ENCODE assay signal across 21 cellular contexts in genomic region chr4:113094327-113094726, GRCh38. TPM values are rescaled to one million over a fixed set of nuclear protein-coding genes. Genes with fewer than 3 reads are reported as not detected.
DNase-seq lines count a peak whose midpoint lies in the region; ATAC-seq, FAIRE-seq and TF ChIP-seq lines count a peak whose summit lies in the region.
"Had no signal": no experiment of that assay in that cellular context is flagged by ENCODE, and none has a peak within 500 bp of the region (broad histone marks: within the 10 kb centered on the region; RNA-seq: fewer than 3 reads in every experiment).

No MANE protein-coding gene starts in this region.

- H3K36me3 ChIP-seq in HepG2 (replicated peaks in 1 of 2; ENCODE audit: control insufficient read depth in 1 of 2, insufficient read depth in 2 of 2, low read length in 2 of 2) = no peaks in the 10 kb centered on the region
- H3K36me3 ChIP-seq in right lobe of liver = no peaks in the 10 kb centered on the region
- H3K36me3 ChIP-seq: BLaER1 treated with 17β-estradiol and CSF1 and Interleukin-3, amounts not matched to agents 10 nM and 100 nM had no signal

- TF ChIP-seq CTCF in HepG2 (CRISPR knock-in tag; IDR thresholded peaks at IDR 0.05) (no peak), right lobe of liver (IDR thresholded peaks at IDR 0.05) (no peak)

- H2AFZ ChIP-seq in HepG2 (ENCODE audit: low read length) = no peak overlapping the region
- H2AFZ ChIP-seq: GM23338 had no signal

- no peak overlapping the region for H3K27ac Mint-ChIP-seq in activated T-cell treated with anti-CD3 and anti-CD28 coated beads, Interleukin-2, amount 50 U/mL, for 72 hours
- H3K27ac Mint-ChIP-seq: CD4-positive, alpha-beta T cell; GM23338; T-helper 1 cell treated with Interleukin-12 subunit alpha and Interleukin-12 subunit beta and Interleukin-4 antibody, amounts not matched to agents 30 μg/mL and 1 μg/mL, for 36 hours had no signal

- H3K4me1 ChIP-seq in HepG2 (ENCODE audit: insufficient read depth, low read length) (no peaks in the 10 kb centered on the region), right lobe of liver (no peaks in the 10 kb centered on the region)
- H3K4me1 ChIP-seq: BLaER1 treated with 17β-estradiol and CSF1 and Interleukin-3, amounts not matched to agents 10 nM and 100 nM had no signal

- TF ChIP-seq RAD21 in HepG2 (CRISPR knock-in tag; IDR thresholded peaks at IDR 0.05) = no peak

- POLR2A ChIA-PET in HepG2 (lab: Yijun Ruan, JAX) = no interaction called here

- H3K9ac ChIP-seq in HepG2 (ENCODE audit: insufficient read depth, low read depth, low read length) = no peak overlapping the region
- H3K9ac ChIP-seq: BLaER1 treated with 17β-estradiol and CSF1 and Interleukin-3, amounts not matched to agents 10 nM and 100 nM had no signal

- FAIRE-seq in HepG2 (lab: Jason Lieb, UNC) = no peak

- DNase-seq in HepG2 (ENCODE audit: low spot score) (no peak), right lobe of liver (no peak), SK-N-DZ (ENCODE audit: low spot score) (peak; percentile 30), cerebellar cortex (ENCODE audit: low spot score) (peak; percentile 49), left lobe of liver (ENCODE audit: low spot score) (no peak)
- no peak for DNase-seq in activated T-cell treated with anti-CD3 and anti-CD28 coated beads, Interleukin-2, amount 50 U/mL, for 72 hours
- DNase-seq in activated CD4-positive, alpha-beta T cell treated with anti-CD3 and anti-CD28 coated beads, Interleukin-2, amount 50 U/mL, for 1 hour = no peak
- DNase-seq: CD4-positive, alpha-beta T cell; DMS79 treated with DMSO at 0.1 percent for 48 hours; H9; NCI-H1092; NCI-H1417 treated with DMSO at 0.1 percent for 48 hours; SHP77; SW 1271 had no signal

- in situ Hi-C loops in HepG2 (cut with HindIII; ENCODE audit: extremely low pct_ligation_motif_present, low pct_unique_long_range_greater_than_20kb) = no loop called here

- ATAC-seq in HepG2 (no peak), right lobe of liver (no peak), left lobe of liver (no peak), GM18907 (IDR thresholded peaks at IDR 0.05; ENCODE audit: unreplicated experiment) (no peak)
- no peak for ATAC-seq in activated T-cell treated with anti-CD3 and anti-CD28 coated beads, Interleukin-2, amount 50 U/mL, for 72 hours (replicated peaks in 1 of 2)
- ATAC-seq: GM23338, Panc1 had no signal

- no peaks in the 10 kb centered on the region for H4K20me1 ChIP-seq in HepG2 (ENCODE audit: insufficient read depth, low read length)
- H4K20me1 ChIP-seq: BLaER1 treated with 17β-estradiol and CSF1 and Interleukin-3, amounts not matched to agents 10 nM and 100 nM had no signal

- no peaks in the 10 kb centered on the region for H3K36me3 Mint-ChIP-seq in activated T-cell treated with anti-CD3 and anti-CD28 coated beads, Interleukin-2, amount 50 U/mL, for 72 hours (ENCODE audit: insufficient read depth in 2 of 2)

- H3K27me3 ChIP-seq in HepG2 (ENCODE audit: control insufficient read depth in 1 of 2, insufficient read depth in 2 of 2, low read length in 2 of 2) = no peaks in the 10 kb centered on the region
- no peaks in the 10 kb centered on the region for H3K27me3 ChIP-seq in right lobe of liver
- H3K27me3 ChIP-seq: BLaER1 treated with 17β-estradiol and CSF1 and Interleukin-3, amounts not matched to agents 10 nM and 100 nM had no signal

- no peaks in the 10 kb centered on the region for H3K79me2 ChIP-seq in HepG2 (ENCODE audit: insufficient read depth, low read length)

- no peak overlapping the region for H3K27ac ChIP-seq in HepG2 (ENCODE audit: extremely low read length, insufficient read depth, low read length)
- H3K27ac ChIP-seq in right lobe of liver = no peak overlapping the region
- H3K27ac ChIP-seq: BLaER1 treated with 17β-estradiol and CSF1 and Interleukin-3, amounts not matched to agents 10 nM and 100 nM; HL-60; RWPE1 had no signal

- TF ChIP-seq EP300 in HepG2 (IDR thresholded peaks at IDR 0.05; ENCODE audit: low read depth in 2 of 2, low read length in 2 of 2) (no peak), HepG2 (CRISPR knock-in tag; IDR thresholded peaks at IDR 0.05; ENCODE audit: borderline replicate concordance) (no peak)

- CTCF ChIA-PET in HepG2 (lab: Yijun Ruan, JAX; ENCODE audit: low intra/inter-chr PET ratio, low total read pairs) = interaction anchor here (1.3 kb wide), 1 partner anchor 328 kb away, joined by 4 read pairs; no protein-coding TSS in a partner anchor

- H3K4me2 ChIP-seq in HepG2 (ENCODE audit: low read depth, low read length) = no peak overlapping the region
- H3K4me2 ChIP-seq: BLaER1 treated with 17β-estradiol and CSF1 and Interleukin-3, amounts not matched to agents 10 nM and 100 nM; GM23338 had no signal

- TF ChIP-seq POLR2A in HepG2 (IDR thresholded peaks at IDR 0.05; ENCODE audit: insufficient read depth in 1 of 2, low read depth in 2 of 2, low read length in 2 of 2) (no peak), right lobe of liver (IDR thresholded peaks at IDR 0.05) (no peak)

- H3K9me3 Mint-ChIP-seq in activated T-cell treated with anti-CD3 and anti-CD28 coated beads, Interleukin-2, amount 50 U/mL, for 72 hours = no peaks in the 10 kb centered on the region
- H3K9me3 Mint-ChIP-seq: CD4-positive, alpha-beta T cell; GM23338; H9; T-helper 1 cell treated with Interleukin-12 subunit alpha and Interleukin-12 subunit beta and Interleukin-4 antibody, amounts not matched to agents 30 μg/mL and 1 μg/mL, for 36 hours had no signal

- H3K4me3 ChIP-seq in HepG2 (replicated peaks in 1 of 3; ENCODE audit: insufficient read depth in 1 of 3, low read depth in 2 of 3, low read length in 3 of 3) = no peak overlapping the region
- H3K4me3 ChIP-seq in right lobe of liver = no peak overlapping the region
- H3K4me3 ChIP-seq: BLaER1 treated with 17β-estradiol and CSF1 and Interleukin-3, amounts not matched to agents 10 nM and 100 nM; GM23338 had no signal

- no peaks in the 10 kb centered on the region for H3K4me1 Mint-ChIP-seq in activated T-cell treated with anti-CD3 and anti-CD28 coated beads, Interleukin-2, amount 50 U/mL, for 72 hours (ENCODE audit: low read depth)
- H3K4me1 Mint-ChIP-seq: GM23338 had no signal

- no peaks in the 10 kb centered on the region for H3K9me3 ChIP-seq in HepG2 (ENCODE audit: low read length)
- no peaks in the 10 kb centered on the region for H3K9me3 ChIP-seq in right lobe of liver
- H3K9me3 ChIP-seq: BLaER1 treated with 17β-estradiol and CSF1 and Interleukin-3, amounts not matched to agents 10 nM and 100 nM had no signal

- intact Hi-C loops in HepG2 (cut with micrococcal nuclease; ENCODE audit: unreplicated experiment) (loop anchor here (1.0 to 10.0 kb wide), 3 partner anchors 142 to 330 kb away; no protein-coding TSS in a partner anchor), right lobe of liver (cut with DNase I) (no loop called here)

- H3K27me3 Mint-ChIP-seq in activated T-cell treated with anti-CD3 and anti-CD28 coated beads, Interleukin-2, amount 50 U/mL, for 72 hours (ENCODE audit: low read depth) = no peaks in the 10 kb centered on the region

- BruUV-seq in HepG2 (replicated peaks; lab: Mats Ljungman, UMichigan) = no TSS peak

- no peak overlapping the region for H3K4me3 Mint-ChIP-seq in activated T-cell treated with anti-CD3 and anti-CD28 coated beads, Interleukin-2, amount 50 U/mL, for 72 hours
- H3K4me3 Mint-ChIP-seq: CD4-positive, alpha-beta T cell; GM23338; H9; T-helper 1 cell treated with Interleukin-12 subunit alpha and Interleukin-12 subunit beta and Interleukin-4 antibody, amounts not matched to agents 30 μg/mL and 1 μg/mL, for 36 hours had no signal

- WGBS in HepG2 (ENCODE audit: low lambda C conversion rate) = 40% methylated on average over 5 of the region's 5 CpGs
- 53% methylated on average over 5 of the region's 5 CpGs for WGBS in right lobe of liver (ENCODE audit: insufficient coverage, low coverage, low lambda C conversion rate, missing lambda C conversion rate)

TF ChIP-seq in HepG2, 621 proteins besides CTCF, POLR2A, EP300 and RAD21 (continues in another document):
- no peak for TF ChIP-seq ZNF501 (CRISPR knock-in tag; IDR thresholded peaks at IDR 0.05)

RNA-seq across cellular contexts. Expression of gene ANK2, which starts 44.9 kb away (rescaled TPM):
- 15.1 and 18.6 TPM in 2 replicates for total RNA-seq in HepG2 (2016; rRNA removed; fragmentation: Illumina TruSeq; extraction: Trizol)
- 1.2 TPM in 2 replicates for total RNA-seq in HepG2 (2016; cell fraction: cytosol; rRNA removed; fragmentation: Illumina TruSeq; extraction: Trizol; ENCODE audit: low read depth)
- 15.2 and 16.0 TPM in 2 replicates for total RNA-seq in HepG2 (2016; cell fraction: insoluble cytoplasmic fraction; rRNA removed; fragmentation: Illumina TruSeq; extraction: Trizol)
- total RNA-seq in HepG2 (2016; cell fraction: membrane; rRNA removed; fragmentation: Illumina TruSeq; extraction: Trizol) = 3.8 and 5.0 TPM in 2 replicates
- total RNA-seq in HepG2 (2016; cell fraction: nucleus; rRNA removed; fragmentation: Illumina TruSeq; extraction: Trizol) = 27.3 and 28.2 TPM in 2 replicates
- 1.6 and 2.7 TPM in 2 replicates for polyA plus RNA-seq in HepG2 (2011; rRNA removed)
- polyA plus RNA-seq in HepG2 (2011; cell fraction: cytosol; rRNA removed) = 1.6 and 1.7 TPM in 2 replicates
- 7.1 and 7.4 TPM in 2 replicates for polyA plus RNA-seq in HepG2 (2011; cell fraction: nucleus; rRNA removed)
- polyA plus RNA-seq in HepG2 (2012) = 6.0 and 6.3 TPM in 2 replicates
- 0.18 and 0.53 TPM in 2 replicates for polyA plus RNA-seq in HepG2 (2016; cell fraction: cytosol; fragmentation: Illumina TruSeq; extraction: Trizol; ENCODE audit: low read depth)
- polyA plus RNA-seq in HepG2 (2016; cell fraction: insoluble cytoplasmic fraction; fragmentation: Illumina TruSeq; extraction: Trizol; ENCODE audit: low read depth) = 5.7 and 5.9 TPM in 2 replicates
- polyA plus RNA-seq in HepG2 (2016; cell fraction: membrane; fragmentation: Illumina TruSeq; extraction: Trizol; ENCODE audit: low read depth) = 0.66 and 0.73 TPM in 2 replicates
- polyA plus RNA-seq in HepG2 (2016; cell fraction: nucleus; fragmentation: Illumina TruSeq; extraction: Trizol; ENCODE audit: insufficient read depth, low read depth) = 10.5 and 11.2 TPM in 2 replicates
- polyA minus RNA-seq in HepG2 (2011; rRNA and poly(A)+ RNA removed; ENCODE audit: low replicate concordance) = 0.05 and 14.9 TPM in 2 replicates
- 5.3 and 8.7 TPM in 2 replicates for polyA minus RNA-seq in HepG2 (2011; cell fraction: cytosol; rRNA and poly(A)+ RNA removed)
- 42.0 and 54.6 TPM in 2 replicates for polyA minus RNA-seq in HepG2 (2011; cell fraction: nucleus; rRNA and poly(A)+ RNA removed)
- total RNA-seq in right lobe of liver = 1 to 10 TPM in 5 of 6 experiments, under 1 TPM in 1; 0.61 to 1.7 (median 1.1) TPM
- polyA plus RNA-seq in SK-N-DZ (2014; cell fraction: cytosol; rRNA removed) = 21.1 and 22.5 TPM in 2 replicates
- 23.0 and 31.6 TPM in 2 replicates for polyA plus RNA-seq in SK-N-DZ (2014; cell fraction: nucleus; rRNA removed)
- total RNA-seq in activated T-cell treated with anti-CD3 and anti-CD28 coated beads, Interleukin-2, amount 50 U/mL, for 72 hours = 1 to 10 TPM; 6.6 to 7.1 TPM
- 0.68 TPM for total RNA-seq in left lobe of liver

Comparison
In these comparisons a context has a peak if more than half of its experiments do, and no peak if none do; other contexts are left out.
1. DNase-seq: peak in SK-N-DZ (single experiment) and cerebellar cortex (single experiment); none in HepG2 (single experiment), right lobe of liver (0 of 3), activated T-cell treated with anti-CD3 and anti-CD28 coated beads, Interleukin-2, amount 50 U/mL, for 72 hours (0 of 2), activated CD4-positive, alpha-beta T cell treated with anti-CD3 and anti-CD28 coated beads, Interleukin-2, amount 50 U/mL, for 1 hour (single experiment) and left lobe of liver (single experiment).